Comparison of ENCODE assay signal across 8 cellular contexts in genomic region chr15:89912674-89913396, GRCh38. TPM values are rescaled to one million over a fixed set of nuclear protein-coding genes. Genes with fewer than 3 reads are reported as not detected.
A peak's percentile ranks its signal among the peaks of the same experiment; 100 is the strongest.
DNase-seq lines count a peak whose midpoint lies in the region; ATAC-seq, FAIRE-seq and TF ChIP-seq lines count a peak whose summit lies in the region.

Gene ARPIN (minus strand): TSS chr15:89912952. CDS start chr15:89912835, 117 bp downstream.

- peaks cover 8% of the 10 kb centered on the region for H3K27me3 ChIP-seq in CD4-positive, alpha-beta memory T cell (ENCODE audit: insufficient read depth, low read length)
- no peaks in the 10 kb centered on the region for H3K27me3 ChIP-seq in pancreas

- TF ChIP-seq CTCF in pancreas (IDR thresholded peaks at IDR 0.05), result no peak

- H3K4me3 Mint-ChIP-seq in CD4-positive, alpha-beta memory T cell, result peak within 1 kb of the TSS in 5 of 8 donors; percentile 12 to 60 (median 46)

- H3K4me1 Mint-ChIP-seq in CD4-positive, alpha-beta memory T cell, result peaks cover 0 to 5% (median 1%) of the 10 kb centered on the region in 4 donors

- no peaks in the 10 kb centered on the region for H3K36me3 ChIP-seq in CD4-positive, alpha-beta memory T cell (ENCODE audit: insufficient read depth, low read length)
- H3K36me3 ChIP-seq in pancreas, result peaks cover 0 to 3% (median 0%) of the 10 kb centered on the region in 3 donors

- intact Hi-C loops in CD4-positive, alpha-beta memory T cell (cut with micrococcal nuclease), result no loop called here
- intact Hi-C loops in left ventricle myocardium superior (cut with micrococcal nuclease), result no loop called here
- intact Hi-C loops in pancreas (cut with DNase I), result no loop called here

- H3K9me3 ChIP-seq in CD4-positive, alpha-beta memory T cell (ENCODE audit: control insufficient read depth in 1 of 2, low read length in 2 of 2), result no peaks in the 10 kb centered on the region
- H3K9me3 ChIP-seq in pancreas, result no peaks in the 10 kb centered on the region

- 5 to 10% methylated on average over 37 to 57 of the region's 57 CpGs for WGBS in pancreas, 2 donors

- peaks cover 4% of the 10 kb centered on the region for H3K4me1 ChIP-seq in CD4-positive, alpha-beta memory T cell (ENCODE audit: insufficient read depth, low read length)
- peaks cover 0 to 21% (median 10%) of the 10 kb centered on the region in 3 donors for H3K4me1 ChIP-seq in pancreas

- no peak within 1 kb of the TSS for H3K27ac ChIP-seq in CD4-positive, alpha-beta memory T cell (ENCODE audit: low read depth, low read length)
- peak within 1 kb of the TSS; percentile 77 to 90 (median 86) for H3K27ac ChIP-seq in pancreas

- CTCF ChIA-PET in CD4-positive, alpha-beta memory T cell (lab: Charles Lee; ENCODE audit: partially characterized antibody), result no interaction called here

- no peak within 1 kb of the TSS for H3K4me3 ChIP-seq in CD4-positive, alpha-beta memory T cell (ENCODE audit: low read length in 2 of 2)
- H3K4me3 ChIP-seq in pancreas, result peak within 1 kb of the TSS; percentile 56 to 83 (median 74)

- no peaks in the 10 kb centered on the region for H3K36me3 Mint-ChIP-seq in CD4-positive, alpha-beta memory T cell

- POLR2A ChIA-PET in CD4-positive, alpha-beta memory T cell (lab: Charles Lee; ENCODE audit: partially characterized antibody), result no interaction called here

- FAIRE-seq in pancreas (lab: Jason Lieb, UNC), result no peak

- H3K27me3 Mint-ChIP-seq in CD4-positive, alpha-beta memory T cell, result peaks cover 30 to 39% of the 10 kb centered on the region in 2 donors

- no peak for DNase-seq in CD4-positive, alpha-beta memory T cell
- DNase-seq in LHCN-M2 (ENCODE audit: low read depth) (peak; percentile 51), anterior cingulate cortex (lab: John Stamatoyannopoulos, UW) (peak in 49 of 58 donors; percentile 3 to 68 (median 28)), left ventricle myocardium superior (peak; percentile 81), pancreas (peak; percentile 60 to 86 (median 68)), NOMO-1 treated with dmso at 0.1 percent for 144 hours (lab: John Stamatoyannopoulos, UW; ENCODE audit: unreplicated experiment) (no peak)
- DNase-seq in activated CD4-positive, alpha-beta T cell treated with anti-CD3 and anti-CD28 coated beads, Interleukin-2, amount 50 U/mL, for 4 hours, result no peak

- no peaks in the 10 kb centered on the region for H3K9me3 Mint-ChIP-seq in CD4-positive, alpha-beta memory T cell

- no peak within 1 kb of the TSS for H3K27ac Mint-ChIP-seq in CD4-positive, alpha-beta memory T cell

- peak; percentile 94 for ATAC-seq in left ventricle myocardium superior
- ATAC-seq in pancreas, result peak; percentile 67 to 85 (median 78)
- no peak for ATAC-seq in GM19324 (IDR thresholded peaks at IDR 0.05; ENCODE audit: low FRiP score, unreplicated experiment)

RNA-seq across cellular contexts. Expression of gene ARPIN, which starts in this region (rescaled TPM):
- total RNA-seq in CD4-positive, alpha-beta memory T cell, result under 1 TPM; 0.11 to 0.26 TPM
- polyA plus RNA-seq in CD4-positive, alpha-beta memory T cell, result not detected
- total RNA-seq in LHCN-M2 (2014; rRNA removed) (10.9 and 14.3 TPM in 2 replicates), left ventricle myocardium superior (11.3 TPM), pancreas (10 to 100 TPM; 26.2 to 49.8 (median 33.0) TPM)
- polyA plus RNA-seq in LHCN-M2 (2012), result 11.4 TPM
- 10 to 100 TPM; 12.6 to 21.6 TPM for polyA plus RNA-seq in pancreas

Comparison
In these comparisons a context has a peak if more than half of its experiments do, and no peak if none do; other contexts are left out.
1. RNA of gene ARPIN (polyA plus RNA-seq): 12.6 to 21.6 TPM in pancreas; not detected in CD4-positive, alpha-beta memory T cell; every median in the first group is over 10 times any median in the second.
2. DNase-seq: peak in LHCN-M2 (single experiment), anterior cingulate cortex (49 of 58), left ventricle myocardium superior (single experiment) and pancreas (6 of 6); none in CD4-positive, alpha-beta memory T cell (0 of 5), NOMO-1 treated with dmso at 0.1 percent for 144 hours (single experiment) and activated CD4-positive, alpha-beta T cell treated with anti-CD3 and anti-CD28 coated beads, Interleukin-2, amount 50 U/mL, for 4 hours (0 of 2).
3. H3K4me3 ChIP-seq: peak in pancreas (4 of 4); none in CD4-positive, alpha-beta memory T cell (0 of 2).